Comparison of ENCODE assay signal across 2 cellular contexts in the genomic region with DNA sequence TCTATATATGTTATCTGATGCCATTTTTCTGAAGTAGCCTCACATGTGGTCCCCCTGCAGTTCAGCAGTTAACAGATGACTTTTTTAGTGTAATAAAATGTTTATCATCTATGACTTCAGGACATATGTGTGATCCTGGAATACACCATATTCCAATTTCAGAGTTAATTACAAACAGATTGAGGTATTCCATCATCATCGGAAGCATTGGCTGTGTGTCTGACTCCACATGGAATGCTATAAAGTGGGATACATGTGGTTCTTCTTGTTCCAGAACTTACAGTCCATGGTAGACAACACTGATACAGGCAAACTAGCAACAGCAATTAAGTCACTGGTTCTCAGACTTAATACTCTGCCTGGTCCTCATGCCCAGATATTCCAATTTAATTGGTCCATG.
TF ChIP-seq lines count a peak whose summit lies in the region.

No MANE protein-coding gene starts in this region.

TF ChIP-seq in liver, 16 proteins besides CTCF, POLR2A, EP300 and RAD21 (continued from another document):
- TF ChIP-seq, protein P1, sequence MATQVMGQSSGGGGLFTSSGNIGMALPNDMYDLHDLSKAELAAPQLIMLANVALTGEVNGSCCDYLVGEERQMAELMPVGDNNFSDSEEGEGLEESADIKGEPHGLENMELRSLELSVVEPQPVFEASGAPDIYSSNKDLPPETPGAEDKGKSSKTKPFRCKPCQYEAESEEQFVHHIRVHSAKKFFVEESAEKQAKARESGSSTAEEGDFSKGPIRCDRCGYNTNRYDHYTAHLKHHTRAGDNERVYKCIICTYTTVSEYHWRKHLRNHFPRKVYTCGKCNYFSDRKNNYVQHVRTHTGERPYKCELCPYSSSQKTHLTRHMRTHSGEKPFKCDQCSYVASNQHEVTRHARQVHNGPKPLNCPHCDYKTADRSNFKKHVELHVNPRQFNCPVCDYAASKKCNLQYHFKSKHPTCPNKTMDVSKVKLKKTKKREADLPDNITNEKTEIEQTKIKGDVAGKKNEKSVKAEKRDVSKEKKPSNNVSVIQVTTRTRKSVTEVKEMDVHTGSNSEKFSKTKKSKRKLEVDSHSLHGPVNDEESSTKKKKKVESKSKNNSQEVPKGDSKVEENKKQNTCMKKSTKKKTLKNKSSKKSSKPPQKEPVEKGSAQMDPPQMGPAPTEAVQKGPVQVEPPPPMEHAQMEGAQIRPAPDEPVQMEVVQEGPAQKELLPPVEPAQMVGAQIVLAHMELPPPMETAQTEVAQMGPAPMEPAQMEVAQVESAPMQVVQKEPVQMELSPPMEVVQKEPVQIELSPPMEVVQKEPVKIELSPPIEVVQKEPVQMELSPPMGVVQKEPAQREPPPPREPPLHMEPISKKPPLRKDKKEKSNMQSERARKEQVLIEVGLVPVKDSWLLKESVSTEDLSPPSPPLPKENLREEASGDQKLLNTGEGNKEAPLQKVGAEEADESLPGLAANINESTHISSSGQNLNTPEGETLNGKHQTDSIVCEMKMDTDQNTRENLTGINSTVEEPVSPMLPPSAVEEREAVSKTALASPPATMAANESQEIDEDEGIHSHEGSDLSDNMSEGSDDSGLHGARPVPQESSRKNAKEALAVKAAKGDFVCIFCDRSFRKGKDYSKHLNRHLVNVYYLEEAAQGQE (IDR thresholded peaks at IDR 0.05): no peak
- TF ChIP-seq GABPA (IDR thresholded peaks at IDR 0.05 in 1 of 2, conservative IDR thresholded peaks at IDR 0.05 in 1 of 2) (no peak), TAF1 (conservative IDR thresholded peaks at IDR 0.05) (no peak), FOXA2 (IDR thresholded peaks at IDR 0.05) (no peak), FOXA1 (IDR thresholded peaks at IDR 0.05) (no peak), EGR1 (IDR thresholded peaks at IDR 0.05; ENCODE audit: low read depth in 2 of 2) (no peak)

TF ChIP-seq in HepG2, 621 proteins besides CTCF, POLR2A, EP300 and RAD21:
- TF ChIP-seq, protein P2, sequence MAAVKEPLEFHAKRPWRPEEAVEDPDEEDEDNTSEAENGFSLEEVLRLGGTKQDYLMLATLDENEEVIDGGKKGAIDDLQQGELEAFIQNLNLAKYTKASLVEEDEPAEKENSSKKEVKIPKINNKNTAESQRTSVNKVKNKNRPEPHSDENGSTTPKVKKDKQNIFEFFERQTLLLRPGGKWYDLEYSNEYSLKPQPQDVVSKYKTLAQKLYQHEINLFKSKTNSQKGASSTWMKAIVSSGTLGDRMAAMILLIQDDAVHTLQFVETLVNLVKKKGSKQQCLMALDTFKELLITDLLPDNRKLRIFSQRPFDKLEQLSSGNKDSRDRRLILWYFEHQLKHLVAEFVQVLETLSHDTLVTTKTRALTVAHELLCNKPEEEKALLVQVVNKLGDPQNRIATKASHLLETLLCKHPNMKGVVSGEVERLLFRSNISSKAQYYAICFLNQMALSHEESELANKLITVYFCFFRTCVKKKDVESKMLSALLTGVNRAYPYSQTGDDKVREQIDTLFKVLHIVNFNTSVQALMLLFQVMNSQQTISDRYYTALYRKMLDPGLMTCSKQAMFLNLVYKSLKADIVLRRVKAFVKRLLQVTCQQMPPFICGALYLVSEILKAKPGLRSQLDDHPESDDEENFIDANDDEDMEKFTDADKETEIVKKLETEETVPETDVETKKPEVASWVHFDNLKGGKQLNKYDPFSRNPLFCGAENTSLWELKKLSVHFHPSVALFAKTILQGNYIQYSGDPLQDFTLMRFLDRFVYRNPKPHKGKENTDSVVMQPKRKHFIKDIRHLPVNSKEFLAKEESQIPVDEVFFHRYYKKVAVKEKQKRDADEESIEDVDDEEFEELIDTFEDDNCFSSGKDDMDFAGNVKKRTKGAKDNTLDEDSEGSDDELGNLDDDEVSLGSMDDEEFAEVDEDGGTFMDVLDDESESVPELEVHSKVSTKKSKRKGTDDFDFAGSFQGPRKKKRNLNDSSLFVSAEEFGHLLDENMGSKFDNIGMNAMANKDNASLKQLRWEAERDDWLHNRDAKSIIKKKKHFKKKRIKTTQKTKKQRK (IDR thresholded peaks at IDR 0.05; ENCODE audit: low read length): no peak
- no peak for TF ChIP-seq ZNF263 (CRISPR knock-in tag; IDR thresholded peaks at IDR 0.05)
- no peak for TF ChIP-seq ZNF678 (CRISPR knock-in tag; IDR thresholded peaks at IDR 0.05)
- no peak for TF ChIP-seq ZNF383 (CRISPR knock-in tag; IDR thresholded peaks at IDR 0.05; ENCODE audit: borderline replicate concordance)
- no peak for TF ChIP-seq ISL2 (CRISPR knock-in tag; IDR thresholded peaks at IDR 0.05)
- no peak for TF ChIP-seq NR3C1 (CRISPR knock-in tag; IDR thresholded peaks at IDR 0.05)
- no peak for TF ChIP-seq NFE2L1 (CRISPR knock-in tag; IDR thresholded peaks at IDR 0.05; ENCODE audit: borderline replicate concordance)
- TF ChIP-seq, protein P3, sequence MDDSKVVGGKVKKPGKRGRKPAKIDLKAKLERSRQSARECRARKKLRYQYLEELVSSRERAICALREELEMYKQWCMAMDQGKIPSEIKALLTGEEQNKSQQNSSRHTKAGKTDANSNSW (CRISPR knock-in tag; IDR thresholded peaks at IDR 0.05; ENCODE audit: borderline replicate concordance): no peak
- no peak for TF ChIP-seq PHF21A (CRISPR knock-in tag; IDR thresholded peaks at IDR 0.05)
- TF ChIP-seq, protein P4, sequence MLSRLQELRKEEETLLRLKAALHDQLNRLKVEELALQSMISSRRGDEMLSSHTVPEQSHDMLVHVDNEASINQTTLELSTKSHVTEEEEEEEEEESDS (CRISPR knock-in tag; IDR thresholded peaks at IDR 0.05; ENCODE audit: borderline replicate concordance): no peak
- TF ChIP-seq FOXA3 (CRISPR knock-in tag; IDR thresholded peaks at IDR 0.05): no peak
- no peak for TF ChIP-seq ZSCAN29 (CRISPR knock-in tag; conservative IDR thresholded peaks at IDR 0.05)
- TF ChIP-seq ZNF230 (CRISPR knock-in tag; IDR thresholded peaks at IDR 0.05): no peak
- TF ChIP-seq, protein P5, sequence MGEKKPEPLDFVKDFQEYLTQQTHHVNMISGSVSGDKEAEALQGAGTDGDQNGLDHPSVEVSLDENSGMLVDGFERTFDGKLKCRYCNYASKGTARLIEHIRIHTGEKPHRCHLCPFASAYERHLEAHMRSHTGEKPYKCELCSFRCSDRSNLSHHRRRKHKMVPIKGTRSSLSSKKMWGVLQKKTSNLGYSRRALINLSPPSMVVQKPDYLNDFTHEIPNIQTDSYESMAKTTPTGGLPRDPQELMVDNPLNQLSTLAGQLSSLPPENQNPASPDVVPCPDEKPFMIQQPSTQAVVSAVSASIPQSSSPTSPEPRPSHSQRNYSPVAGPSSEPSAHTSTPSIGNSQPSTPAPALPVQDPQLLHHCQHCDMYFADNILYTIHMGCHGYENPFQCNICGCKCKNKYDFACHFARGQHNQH (CRISPR knock-in tag; IDR thresholded peaks at IDR 0.05): no peak
